In genomic region chr18:23136326-23137092, GRCh38 we compare ENCODE assay signal across 8 cellular contexts. TPM values are rescaled to one million over a fixed set of nuclear protein-coding genes. Genes with fewer than 3 reads are reported as not detected.
DNase-seq lines count a peak whose midpoint lies in the region; ATAC-seq and TF ChIP-seq lines count a peak whose summit lies in the region.

No MANE protein-coding gene starts in this region.

- intact Hi-C loops in left colon (cut with DNase I, micrococcal nuclease) = loop anchor here (10.0 kb wide), 2 partner anchors 238 to 248 kb away; no protein-coding TSS in a partner anchor

- TF ChIP-seq CTCF in cardiac fibroblast (IDR thresholded peaks at IDR 0.05; ENCODE audit: low read depth, low read length) = no peak

- H3K27ac ChIP-seq in BLaER1 treated with 17β-estradiol and CSF1 and Interleukin-3, amounts not matched to agents 10 nM and 100 nM = peak overlapping the region; percentile 66 to 86 (median 79)

- H3K27me3 ChIP-seq in BLaER1 treated with 17β-estradiol and CSF1 and Interleukin-3, amounts not matched to agents 10 nM and 100 nM = peaks cover 57 to 69% (median 62%) of the 10 kb centered on the region in 11 experiments

- peaks cover 0 to 28% (median 0%) of the 10 kb centered on the region in 11 experiments; a peak in 2 of 22 replicates for H3K36me3 ChIP-seq in BLaER1 treated with 17β-estradiol and CSF1 and Interleukin-3, amounts not matched to agents 10 nM and 100 nM

- H3K4me1 ChIP-seq in BLaER1 treated with 17β-estradiol and CSF1 and Interleukin-3, amounts not matched to agents 10 nM and 100 nM = peaks cover 34 to 56% (median 39%) of the 10 kb centered on the region in 10 experiments

- peaks cover 0 to 46% (median 18%) of the 10 kb centered on the region in 11 experiments; a peak in 11 of 22 replicates for H4K20me1 ChIP-seq in BLaER1 treated with 17β-estradiol and CSF1 and Interleukin-3, amounts not matched to agents 10 nM and 100 nM

- ATAC-seq in GM19397 (IDR thresholded peaks at IDR 0.05; ENCODE audit: unreplicated experiment) (peak; percentile 13), left colon (peak; percentile 49)

- H3K9ac ChIP-seq in BLaER1 treated with 17β-estradiol and CSF1 and Interleukin-3, amounts not matched to agents 10 nM and 100 nM = peak overlapping the region; percentile 70 to 91 (median 83)

- H3K9me3 ChIP-seq in BLaER1 treated with 17β-estradiol and CSF1 and Interleukin-3, amounts not matched to agents 10 nM and 100 nM (replicated peaks in 1 of 11) = no peaks in the 10 kb centered on the region

- H3K4me2 ChIP-seq in BLaER1 treated with 17β-estradiol and CSF1 and Interleukin-3, amounts not matched to agents 10 nM and 100 nM = peak overlapping the region; percentile 90 to 99 (median 96)

- peak overlapping the region; percentile 66 to 88 (median 79) for H3K4me3 ChIP-seq in BLaER1 treated with 17β-estradiol and CSF1 and Interleukin-3, amounts not matched to agents 10 nM and 100 nM
- peak overlapping the region; percentile 62 to 70 for H3K4me3 ChIP-seq in cardiac fibroblast (replicated peaks in 1 of 2; ENCODE audit: low read depth in 2 of 2, low read length in 2 of 2)

- peak; percentile 73 for DNase-seq in NCI-H69 (lab: John Stamatoyannopoulos, UW)
- DNase-seq in cardiac fibroblast (ENCODE audit: low read depth in 2 of 2) = peak; percentile 35 to 40
- peak in 1 of 2 donors; percentile 37 for DNase-seq in left colon
- DNase-seq in stimulated activated CD8-positive, alpha-beta memory T cell treated with anti-CD3 and anti-CD28 coated beads, Interleukin-4, amount 100 ng/mL, for 48 hours = peak; percentile 32
- DNase-seq in dedifferentiated amniotic fluid mesenchymal stem cell (ENCODE audit: extremely low spot score) = no peak
- no peak for DNase-seq in NCI-H187 treated with DMSO at 0.1 percent for 48 hours (lab: John Stamatoyannopoulos, UW)

RNA-seq across cellular contexts. Expression of gene CABLES1, which starts 1.2 kb away (rescaled TPM):
- total RNA-seq in left colon = 10 to 100 TPM in 1 of 2 donors, 1 to 10 TPM in 1; 9.4 to 11.0 TPM

Comparison
In these comparisons a context has a peak if more than half of its experiments do, and no peak if none do; other contexts are left out.
1. DNase-seq: peak in NCI-H69 (single experiment), cardiac fibroblast (2 of 2) and stimulated activated CD8-positive, alpha-beta memory T cell treated with anti-CD3 and anti-CD28 coated beads, Interleukin-4, amount 100 ng/mL, for 48 hours (single experiment); none in dedifferentiated amniotic fluid mesenchymal stem cell (single experiment) and NCI-H187 treated with DMSO at 0.1 percent for 48 hours (single experiment).